In the genomic region with DNA sequence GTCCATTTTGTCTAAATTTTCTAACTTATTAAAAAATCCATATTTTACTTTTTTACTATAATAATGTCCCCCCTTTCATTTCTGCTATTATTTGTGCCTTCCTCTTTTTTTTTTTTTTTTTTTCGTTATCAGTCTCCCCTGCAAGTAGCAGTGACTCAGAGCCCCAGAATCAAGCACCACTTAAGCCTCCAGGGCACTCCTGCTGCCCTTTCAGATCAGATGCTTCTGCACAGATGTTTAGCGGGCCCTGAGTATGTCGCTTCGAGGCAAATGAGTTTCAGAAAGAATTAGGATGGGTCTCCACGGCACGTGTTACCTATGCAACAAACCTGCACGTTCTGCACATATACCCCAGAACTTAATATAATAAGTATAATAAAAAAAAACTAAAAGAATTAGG, we compare ENCODE assay signal across 12 cellular contexts. TPM values are rescaled to one million over a fixed set of nuclear protein-coding genes. Genes with fewer than 3 reads are reported as not detected.
DNase-seq lines count a peak whose midpoint lies in the region; ATAC-seq, FAIRE-seq and TF ChIP-seq lines count a peak whose summit lies in the region.
"Had no signal": no experiment of that assay in that cellular context is flagged by ENCODE, and none has a peak within 500 bp of the region (broad histone marks: within the 10 kb centered on the region; RNA-seq: fewer than 3 reads in every experiment).

No MANE protein-coding gene starts in this region.

- H2AFZ ChIP-seq in GM12878 (ENCODE audit: control insufficient read depth, low read depth, low read length): no peak overlapping the region

- SMC1A ChIA-PET in GM12878 (lab: Charles Lee; ENCODE audit: uncharacterized antibody, unreplicated experiment): interaction anchor here (0.6 to 4.6 kb wide), 20 partner anchors 11 to 1324 kb away, joined by 3 to 54 read pairs (median 4); a partner anchor contains a TSS

- in situ Hi-C loops in GM12878 (cut with MboI): no loop called here

- intact Hi-C loops in GM12878 (cut with micrococcal nuclease; ENCODE audit: unreplicated experiment) (loop anchor here (5.0 to 10.0 kb wide), 5 partner anchors 304 to 1994 kb away; no protein-coding TSS in a partner anchor), right lobe of liver (cut with DNase I) (no loop called here)

- H3K27me3 ChIP-seq in GM12878 (replicated peaks in 1 of 2; ENCODE audit: control insufficient read depth in 2 of 2, insufficient read depth in 2 of 2, low read length in 1 of 2) (no peaks in the 10 kb centered on the region), right lobe of liver (no peaks in the 10 kb centered on the region)
- H3K27me3 ChIP-seq: tibial nerve had no signal

- CTCF ChIA-PET in A549 (lab: Yijun Ruan, JAX): interaction anchor here (0.6 to 2.7 kb wide), 11 partner anchors 11 to 1994 kb away, joined by 3 to 26 read pairs (median 5); a partner anchor contains a TSS
- CTCF ChIA-PET in GM12878 (lab: Yijun Ruan, JAX): interaction anchor here (0.6 to 4.8 kb wide), 22 partner anchors 11 to 1514 kb away, joined by 3 to 51 read pairs (median 5); a partner anchor contains a TSS

- H3K36me3 ChIP-seq in GM12878 (ENCODE audit: control insufficient read depth in 2 of 2, insufficient read depth in 2 of 2, low read length in 1 of 2) (0 out of 4 replicates have a peak, but pooled peaks cover 0 to under 1% of the 10 kb centered on the region in 2 experiments), right lobe of liver (no peaks in the 10 kb centered on the region)
- H3K36me3 ChIP-seq: tibial nerve had no signal

- RAD21 ChIA-PET in GM12878 (lab: Charles Lee; ENCODE audit: unreplicated experiment): interaction anchor here (0.8 to 1.9 kb wide), 8 partner anchors 8 to 210 kb away, joined by 3 to 23 read pairs (median 8); no protein-coding TSS in a partner anchor

- no peak overlapping the region for H3K9ac ChIP-seq in GM12878 (ENCODE audit: control insufficient read depth, insufficient read depth, low read length)
- H3K9ac ChIP-seq: KMS-11 had no signal

- no TSS peak for BruUV-seq in GM12878 (replicated peaks; lab: Mats Ljungman, UMichigan)

- DNase-seq in A549 (ENCODE audit: low read depth in 1 of 2, low spot score in 1 of 2) (peak; percentile 41 to 44), MV-4-11 (lab: John Stamatoyannopoulos, UW) (peak; percentile 70), GM12878 (ENCODE audit: low read depth, low spot score) (no peak), right lobe of liver (no peak), GM03348 (ENCODE audit: low spot score) (no peak), cerebellar cortex (ENCODE audit: low spot score) (no peak)
- DNase-seq: C1 segment of cervical spinal cord, SHP77 had no signal

- H3K79me2 ChIP-seq in GM12878 (ENCODE audit: control insufficient read depth, insufficient read depth, low read length): no peaks in the 10 kb centered on the region

- H3K4me3 ChIP-seq in A549 (no peak overlapping the region), GM12878 (no peak overlapping the region), right lobe of liver (no peak overlapping the region)
- H3K4me3 ChIP-seq: tibial nerve had no signal

- WGBS in A549 (ENCODE audit: missing lambda C conversion rate): 50% methylated on average over 7 of the region's 7 CpGs
- 10% methylated on average over 6 of the region's 7 CpGs for WGBS in GM12878 (ENCODE audit: insufficient coverage, insufficient replicate concordance, low lambda C conversion rate, missing lambda C conversion rate)
- WGBS in right lobe of liver (ENCODE audit: insufficient coverage, low coverage, low lambda C conversion rate, missing lambda C conversion rate): 54% methylated on average over 7 of the region's 7 CpGs

- peak overlapping the region; percentile 59 for H3K4me2 ChIP-seq in A549
- no peak overlapping the region for H3K4me2 ChIP-seq in GM12878 (ENCODE audit: control insufficient read depth, insufficient read depth)
- H3K4me2 ChIP-seq: KMS-11 had no signal

- TF ChIP-seq RAD21 in A549 (conservative IDR thresholded peaks at IDR 0.05 in 1 of 2, IDR thresholded peaks at IDR 0.05 in 1 of 2) (no peak), GM12878 (IDR thresholded peaks at IDR 0.05; ENCODE audit: insufficient read depth, low read depth, low read length) (peak; percentile 11; the same call in 1 of the 2 replicates)

- FAIRE-seq in A549 (lab: Jason Lieb, UNC): no peak
- FAIRE-seq in GM12878 (lab: Jason Lieb, UNC): no peak

- POLR2A ChIA-PET in A549 (lab: Yijun Ruan, JAX): no interaction called here
- POLR2A ChIA-PET in GM12878 (lab: Charles Lee): interaction anchor here (0.6 to 2.7 kb wide), 5 partner anchors 12 to 240 kb away, joined by 3 to 9 read pairs (median 5); a partner anchor contains a TSS

- H3K9me3 ChIP-seq in A549 (no peaks in the 10 kb centered on the region), GM12878 (replicated peaks; ENCODE audit: control insufficient read depth, insufficient read depth, low read length) (no peaks in the 10 kb centered on the region), right lobe of liver (no peaks in the 10 kb centered on the region)
- H3K9me3 ChIP-seq: tibial nerve had no signal

- H4K20me1 ChIP-seq in GM12878 (ENCODE audit: control insufficient read depth, insufficient read depth): no peaks in the 10 kb centered on the region

- no peak for TF ChIP-seq CTCF in A549 (IDR thresholded peaks at IDR 0.05)
- TF ChIP-seq CTCF in GM12878 (IDR thresholded peaks at IDR 0.05 in 2 of 3, conservative IDR thresholded peaks at IDR 0.05 in 1 of 3; ENCODE audit: control insufficient read depth in 2 of 3, extremely low read depth in 1 of 3, insufficient read depth in 1 of 3, low read depth in 3 of 3, low read length in 3 of 3): no peak
- no peak for TF ChIP-seq CTCF in right lobe of liver (IDR thresholded peaks at IDR 0.05)

- ATAC-seq in A549 (peak; percentile 63 to 67; a peak in 4 of 6 replicates), GM18499 (IDR thresholded peaks at IDR 0.05; ENCODE audit: insufficient read depth, unreplicated experiment) (peak; percentile 70), GM12878 (peak; percentile 82), right lobe of liver (no peak), HG03045 (IDR thresholded peaks at IDR 0.05; ENCODE audit: unreplicated experiment) (no peak)

- TF ChIP-seq EP300 in A549 (IDR thresholded peaks at IDR 0.05) (no peak), GM12878 (IDR thresholded peaks at IDR 0.05; ENCODE audit: borderline replicate concordance in 1 of 2, control insufficient read depth in 1 of 2, low read depth in 2 of 2, low read length in 2 of 2) (no peak)

- peaks cover 26% of the 10 kb centered on the region for H3K4me1 ChIP-seq in A549
- H3K4me1 ChIP-seq in GM12878 (ENCODE audit: control insufficient read depth, insufficient read depth, low read length): peaks cover 5% of the 10 kb centered on the region; the same call in 1 of the 2 replicates
- no peaks in the 10 kb centered on the region for H3K4me1 ChIP-seq in right lobe of liver
- H3K4me1 ChIP-seq: tibial nerve had no signal

- H3K27ac ChIP-seq in A549 (peak overlapping the region; percentile 77 to 87), GM12878 (ENCODE audit: control insufficient read depth, insufficient read depth) (no peak overlapping the region), right lobe of liver (no peak overlapping the region)
- H3K27ac ChIP-seq: KMS-11, tibial nerve had no signal

- TF ChIP-seq POLR2A in A549 (IDR thresholded peaks at IDR 0.05; ENCODE audit: low read length): no peak
- TF ChIP-seq POLR2A in GM12878 (IDR thresholded peaks at IDR 0.05; ENCODE audit: low read depth, low read length): no peak
- no peak for TF ChIP-seq POLR2A in right lobe of liver (IDR thresholded peaks at IDR 0.05)

RNA-seq across cellular contexts. Expression of a gene that starts 11.7 kb away (rescaled TPM):
- polyA plus RNA-seq in A549 (2011; rRNA removed) (17.9 and 23.0 TPM in 2 replicates), A549 (2017; fragmentation: RNase III; extraction: RNeasy Plus Mini Kit Qiagen cat#74134 plus additional on column Dnase treatment) (19.8 to 22.6 TPM (median 22.5 TPM) in 3 replicates), GM12878 (2011; rRNA removed) (22.6 and 36.0 TPM in 2 replicates), GM12878 (2014; fragmentation: Illumina TruSeq; extraction: Trizol) (22.7 and 28.8 TPM in 2 replicates), GM12878 (2014; fragmentation: Nextera tagmentation; extraction: Ambion mirVana) (10 to 100 TPM; 42.6 to 47.7 TPM), GM12878 (2014; rRNA removed) (11.3 and 18.1 TPM in 2 replicates), GM12878 (2016; fragmentation: Nextera tagmentation; extraction: Ambion mirVana) (10 to 100 TPM; 30.2 to 35.1 TPM)
- 6.1 and 6.3 TPM in 2 replicates for polyA plus RNA-seq in A549 (2012; cell fraction: cytosol; rRNA removed)
- 2.1 and 3.4 TPM in 2 replicates for polyA plus RNA-seq in A549 (2012; cell fraction: nucleus; rRNA removed)
- 4.0 and 4.6 TPM in 2 replicates for polyA minus RNA-seq in A549 (2011; rRNA and poly(A)+ RNA removed)
- total RNA-seq in GM12878 (2013; cell fraction: nucleolus; rRNA removed): 20.0 and 22.5 TPM in 2 replicates
- total RNA-seq in GM12878 (2014; rRNA removed) (9.3 and 11.7 TPM in 2 replicates), GM12878 (2014; rRNA removed; fragmentation: Illumina TruSeq; extraction: Trizol) (15.8 and 20.7 TPM in 2 replicates), GM12878 (2021) (11.0 and 12.3 TPM in 2 replicates), right lobe of liver (1 to 10 TPM; 3.5 to 6.1 (median 5.2) TPM)
- polyA plus RNA-seq in GM12878 (2011; ENCODE audit: low read depth): 7.3 TPM
- polyA plus RNA-seq in GM12878 (2011; cell fraction: cytosol; rRNA removed): 6.9 and 9.2 TPM in 2 replicates
- polyA plus RNA-seq in GM12878 (2011; cell fraction: nucleus; rRNA removed): 8.2 and 9.0 TPM in 2 replicates
- polyA plus RNA-seq in GM12878 (2012): 13.4 and 15.7 TPM in 2 replicates
- 7.9 and 11.0 TPM in 2 replicates for polyA minus RNA-seq in GM12878 (2011; rRNA and poly(A)+ RNA removed)
- 4.1 and 4.7 TPM in 2 replicates for polyA minus RNA-seq in GM12878 (2011; cell fraction: cytosol; rRNA and poly(A)+ RNA removed)
- polyA minus RNA-seq in GM12878 (2011; cell fraction: nucleus; rRNA and poly(A)+ RNA removed): 5.6 and 6.8 TPM in 2 replicates

RNA-seq across cellular contexts. Expression of a gene that starts 22.1 kb away (rescaled TPM):
- polyA plus RNA-seq in A549 (2011; rRNA removed) (0.13 and 0.24 TPM in 2 replicates), A549 (2017; fragmentation: RNase III; extraction: RNeasy Plus Mini Kit Qiagen cat#74134 plus additional on column Dnase treatment) (0.05 to 0.17 TPM (median 0.07 TPM) in 3 replicates), GM12878 (2011; rRNA removed) (5.2 and 5.4 TPM in 2 replicates), GM12878 (2014; fragmentation: Illumina TruSeq; extraction: Trizol) (7.3 and 7.6 TPM in 2 replicates), GM12878 (2014; fragmentation: Nextera tagmentation; extraction: Ambion mirVana) (1 to 10 TPM; 7.2 to 7.5 TPM), GM12878 (2014; rRNA removed) (6.0 and 7.4 TPM in 2 replicates), GM12878 (2016; fragmentation: Nextera tagmentation; extraction: Ambion mirVana) (1 to 10 TPM; 5.5 to 6.0 TPM)
- 0.05 and 0.06 TPM in 2 replicates for polyA plus RNA-seq in A549 (2012; cell fraction: cytosol; rRNA removed)
- 0.06 and 0.17 TPM in 2 replicates for polyA plus RNA-seq in A549 (2012; cell fraction: nucleus; rRNA removed)
- polyA minus RNA-seq in A549 (2011; rRNA and poly(A)+ RNA removed): 0.54 TPM in 1 of 2 replicates, not detected in the other
- 50.4 and 51.9 TPM in 2 replicates for total RNA-seq in GM12878 (2013; cell fraction: nucleolus; rRNA removed)
- total RNA-seq in GM12878 (2014; rRNA removed) (6.6 and 9.0 TPM in 2 replicates), GM12878 (2014; rRNA removed; fragmentation: Illumina TruSeq; extraction: Trizol) (7.2 and 7.6 TPM in 2 replicates), GM12878 (2021) (5.2 and 6.5 TPM in 2 replicates), right lobe of liver (1 to 10 TPM; 2.6 to 9.4 (median 3.3) TPM)
- 3.8 TPM for polyA plus RNA-seq in GM12878 (2011; ENCODE audit: low read depth)
- 3.4 and 4.6 TPM in 2 replicates for polyA plus RNA-seq in GM12878 (2011; cell fraction: cytosol; rRNA removed)
- polyA plus RNA-seq in GM12878 (2011; cell fraction: nucleus; rRNA removed): 2.4 and 2.5 TPM in 2 replicates
- polyA plus RNA-seq in GM12878 (2012): 3.9 and 8.2 TPM in 2 replicates
- 7.3 and 8.2 TPM in 2 replicates for polyA minus RNA-seq in GM12878 (2011; rRNA and poly(A)+ RNA removed)
- polyA minus RNA-seq in GM12878 (2011; cell fraction: cytosol; rRNA and poly(A)+ RNA removed): 1.5 and 4.5 TPM in 2 replicates
- 4.8 and 6.6 TPM in 2 replicates for polyA minus RNA-seq in GM12878 (2011; cell fraction: nucleus; rRNA and poly(A)+ RNA removed)

RNA-seq across cellular contexts. Expression of a gene that starts 35.1 kb away (rescaled TPM):
- polyA plus RNA-seq in A549 (2011; rRNA removed) (not detected in 2 replicates), A549 (2017; fragmentation: RNase III; extraction: RNeasy Plus Mini Kit Qiagen cat#74134 plus additional on column Dnase treatment) (not detected in 3 replicates), GM12878 (2011; rRNA removed) (not detected in 2 replicates), GM12878 (2014; fragmentation: Illumina TruSeq; extraction: Trizol) (not detected in 2 replicates), GM12878 (2014; fragmentation: Nextera tagmentation; extraction: Ambion mirVana) (not detected), GM12878 (2014; rRNA removed) (not detected in 2 replicates), GM12878 (2016; fragmentation: Nextera tagmentation; extraction: Ambion mirVana) (under 1 TPM in 1 of 2 experiments, not detected in 1; 0.15 TPM)
- polyA plus RNA-seq in A549 (2012; cell fraction: cytosol; rRNA removed): not detected in 2 replicates
- not detected in 2 replicates for polyA plus RNA-seq in A549 (2012; cell fraction: nucleus; rRNA removed)
- polyA minus RNA-seq in A549 (2011; rRNA and poly(A)+ RNA removed): not detected in 2 replicates
- total RNA-seq in GM12878 (2013; cell fraction: nucleolus; rRNA removed): not detected in 2 replicates
- total RNA-seq in GM12878 (2014; rRNA removed) (not detected in 2 replicates), GM12878 (2014; rRNA removed; fragmentation: Illumina TruSeq; extraction: Trizol) (not detected in 2 replicates), GM12878 (2021) (not detected in 2 replicates), right lobe of liver (not detected)
- polyA plus RNA-seq in GM12878 (2011; ENCODE audit: low read depth): not detected
- not detected in 2 replicates for polyA plus RNA-seq in GM12878 (2011; cell fraction: cytosol; rRNA removed)
- polyA plus RNA-seq in GM12878 (2011; cell fraction: nucleus; rRNA removed): not detected in 2 replicates
- polyA plus RNA-seq in GM12878 (2012): not detected in 2 replicates
- polyA minus RNA-seq in GM12878 (2011; rRNA and poly(A)+ RNA removed): not detected in 2 replicates
- polyA minus RNA-seq in GM12878 (2011; cell fraction: cytosol; rRNA and poly(A)+ RNA removed): not detected in 2 replicates
- polyA minus RNA-seq in GM12878 (2011; cell fraction: nucleus; rRNA and poly(A)+ RNA removed): not detected in 2 replicates
- total RNA-seq: tibial nerve had no signal

RNA-seq across cellular contexts. Expression of a gene that starts 49.7 kb away (rescaled TPM):
- polyA plus RNA-seq in A549 (2011; rRNA removed): 0.03 TPM in 1 of 2 replicates, not detected in the other
- polyA plus RNA-seq in A549 (2012; cell fraction: cytosol; rRNA removed): not detected in 2 replicates
- not detected in 2 replicates for polyA plus RNA-seq in A549 (2012; cell fraction: nucleus; rRNA removed)
- polyA plus RNA-seq in A549 (2017; fragmentation: RNase III; extraction: RNeasy Plus Mini Kit Qiagen cat#74134 plus additional on column Dnase treatment): not detected in 3 replicates
- polyA minus RNA-seq in A549 (2011; rRNA and poly(A)+ RNA removed): not detected in 2 replicates
- 0.73 and 0.78 TPM in 2 replicates for total RNA-seq in GM12878 (2013; cell fraction: nucleolus; rRNA removed)
- total RNA-seq in GM12878 (2014; rRNA removed): 1.1 and 2.4 TPM in 2 replicates
- total RNA-seq in GM12878 (2014; rRNA removed; fragmentation: Illumina TruSeq; extraction: Trizol): 1.7 and 2.3 TPM in 2 replicates
- total RNA-seq in GM12878 (2021): 0.80 and 1.4 TPM in 2 replicates
- 0.08 TPM for polyA plus RNA-seq in GM12878 (2011; ENCODE audit: low read depth)
- polyA plus RNA-seq in GM12878 (2011; rRNA removed): 0.05 and 0.17 TPM in 2 replicates
- polyA plus RNA-seq in GM12878 (2011; cell fraction: cytosol; rRNA removed): 0.07 TPM in 2 replicates
- polyA plus RNA-seq in GM12878 (2011; cell fraction: nucleus; rRNA removed): 0.12 and 0.13 TPM in 2 replicates
- 0.19 and 0.52 TPM in 2 replicates for polyA plus RNA-seq in GM12878 (2012)
- polyA plus RNA-seq in GM12878 (2014; fragmentation: Illumina TruSeq; extraction: Trizol): 1.4 and 1.5 TPM in 2 replicates
- under 1 TPM; 0.60 to 0.66 TPM for polyA plus RNA-seq in GM12878 (2014; fragmentation: Nextera tagmentation; extraction: Ambion mirVana)
- polyA plus RNA-seq in GM12878 (2014; rRNA removed): 0.57 and 0.91 TPM in 2 replicates
- polyA plus RNA-seq in GM12878 (2016; fragmentation: Nextera tagmentation; extraction: Ambion mirVana): under 1 TPM; 0.17 to 0.73 TPM
- 0.22 and 0.31 TPM in 2 replicates for polyA minus RNA-seq in GM12878 (2011; rRNA and poly(A)+ RNA removed)
- polyA minus RNA-seq in GM12878 (2011; cell fraction: cytosol; rRNA and poly(A)+ RNA removed): not detected in 2 replicates
- 0.12 and 0.48 TPM in 2 replicates for polyA minus RNA-seq in GM12878 (2011; cell fraction: nucleus; rRNA and poly(A)+ RNA removed)
- 1 to 10 TPM in 2 of 6 experiments, under 1 TPM in 4; 0.35 to 1.2 (median 0.74) TPM for total RNA-seq in right lobe of liver

Comparison
In these comparisons a context has a peak if more than half of its experiments do, and no peak if none do; other contexts are left out.
1. ATAC-seq: peak in A549 (2 of 2), GM18499 (single experiment) and GM12878 (single experiment); none in right lobe of liver (0 of 4) and HG03045 (single experiment).
2. DNase-seq: peak in A549 (2 of 2) and MV-4-11 (single experiment); none in GM12878 (single experiment), right lobe of liver (0 of 3), GM03348 (single experiment) and cerebellar cortex (single experiment).
3. H3K27ac ChIP-seq: peak in A549 (2 of 2); none in GM12878 (single experiment) and right lobe of liver (0 of 3).